ENCODE assay signal across 11 cellular contexts in genomic region chr6:189676-190075, GRCh38.
DNase-seq lines count a peak whose midpoint lies in the region; ATAC-seq and TF ChIP-seq lines count a peak whose summit lies in the region.
"Had no signal": no experiment of that assay in that cellular context is flagged by ENCODE, and none has a peak within 500 bp of the region (broad histone marks: within the 10 kb centered on the region; RNA-seq: fewer than 3 reads in every experiment).

No MANE protein-coding gene starts in this region.

- TF ChIP-seq POLR2A in thyroid gland (IDR thresholded peaks at IDR 0.05), result no peak
- TF ChIP-seq POLR2A in vagina (IDR thresholded peaks at IDR 0.05), result no peak

- H3K36me3 Mint-ChIP-seq in activated naive CD4-positive, alpha-beta T cell treated with anti-CD3 and anti-CD28 coated beads, Interleukin-2, amount 10 ng/mL, durations not matched to agents 7 days and 5 days, result no peaks in the 10 kb centered on the region
- no peaks in the 10 kb centered on the region for H3K36me3 Mint-ChIP-seq in activated naive CD4-positive, alpha-beta T cell treated with anti-CD3 and anti-CD28 coated beads, Interleukin-2, amount 50 U/mL, for 72 hours

- H3K9me3 ChIP-seq in thyroid gland, result no peaks in the 10 kb centered on the region
- H3K9me3 ChIP-seq in vagina, result no peaks in the 10 kb centered on the region

- H3K27me3 ChIP-seq in thyroid gland (no peaks in the 10 kb centered on the region), vagina (no peaks in the 10 kb centered on the region)

- ATAC-seq in HG02884 (IDR thresholded peaks at IDR 0.05; ENCODE audit: unreplicated experiment) (peak; percentile 11), HG03280 (IDR thresholded peaks at IDR 0.05; ENCODE audit: unreplicated experiment) (no peak)
- ATAC-seq in activated naive CD4-positive, alpha-beta T cell treated with anti-CD3 and anti-CD28 coated beads, Interleukin-2, amount 50 U/mL, for 72 hours, result no peak

- H3K36me3 ChIP-seq in thyroid gland (no peaks in the 10 kb centered on the region), vagina (no peaks in the 10 kb centered on the region)

- TF ChIP-seq CTCF in thyroid gland (IDR thresholded peaks at IDR 0.05), result no peak
- TF ChIP-seq CTCF in vagina (IDR thresholded peaks at IDR 0.05), result no peak

- intact Hi-C loops in thyroid gland (cut with DNase I), result loop anchor here (5.0 kb wide), 1 partner anchor 528 kb away; no protein-coding TSS in a partner anchor
- intact Hi-C loops in vagina (cut with DNase I), result no loop called here

- no peak overlapping the region for H3K4me3 Mint-ChIP-seq in activated naive CD4-positive, alpha-beta T cell treated with anti-CD3 and anti-CD28 coated beads, Interleukin-2, amount 10 ng/mL, durations not matched to agents 7 days and 5 days

- CTCF ChIA-PET in activated naive CD4-positive, alpha-beta T cell treated with anti-CD3 and anti-CD28 coated beads, Interleukin-2, amount 10 ng/mL, durations not matched to agents 7 days and 5 days (lab: Charles Lee), result interaction anchor here (0.9 to 6.3 kb wide), 17 partner anchors 9 to 1193 kb away, joined by 3 to 77 read pairs (median 5); partner anchors contain the start of genes DUSP22 and IRF4

- H3K27ac ChIP-seq in thyroid gland, result no peak overlapping the region
- H3K27ac ChIP-seq in vagina, result no peak overlapping the region

- H3K4me1 Mint-ChIP-seq in activated naive CD4-positive, alpha-beta T cell treated with anti-CD3 and anti-CD28 coated beads, Interleukin-2, amount 10 ng/mL, durations not matched to agents 7 days and 5 days, result peaks cover 51% of the 10 kb centered on the region

- H3K4me3 ChIP-seq in thyroid gland (replicated peaks in 1 of 3), result no peak overlapping the region
- H3K4me3 ChIP-seq in vagina, result no peak overlapping the region
- H3K4me3 ChIP-seq: lung had no signal

- DNase-seq in activated naive CD4-positive, alpha-beta T cell treated with anti-CD3 and anti-CD28 coated beads, Interleukin-2, amount 10 ng/mL, durations not matched to agents 7 days and 5 days, result no peak
- DNase-seq in activated naive CD4-positive, alpha-beta T cell treated with Interleukin-2 at 50 U/mL for 16 hours, result no peak
- no peak for DNase-seq in activated naive CD4-positive, alpha-beta T cell treated with anti-CD3 and anti-CD28 coated beads, Interleukin-2, amount 50 U/mL, for 72 hours (ENCODE audit: low spot score in 2 of 2)
- peak; percentile 27 to 48 for DNase-seq in thyroid gland
- no peak for DNase-seq in vagina (ENCODE audit: extremely low spot score in 2 of 2)
- no peak for DNase-seq in NCI-H748 treated with DMSO at 0.1 percent for 48 hours (lab: John Stamatoyannopoulos, UW)
- DNase-seq: NCI-H1417 treated with DMSO at 0.1 percent for 48 hours, SW 1271 had no signal

- no peaks in the 10 kb centered on the region for H3K9me3 Mint-ChIP-seq in activated naive CD4-positive, alpha-beta T cell treated with anti-CD3 and anti-CD28 coated beads, Interleukin-2, amount 10 ng/mL, durations not matched to agents 7 days and 5 days
- peaks cover 0 to 7% of the 10 kb centered on the region in 2 donors for H3K9me3 Mint-ChIP-seq in activated naive CD4-positive, alpha-beta T cell treated with anti-CD3 and anti-CD28 coated beads, Interleukin-2, amount 50 U/mL, for 72 hours

- peak overlapping the region; percentile 56 for H3K27ac Mint-ChIP-seq in activated naive CD4-positive, alpha-beta T cell treated with anti-CD3 and anti-CD28 coated beads, Interleukin-2, amount 10 ng/mL, durations not matched to agents 7 days and 5 days
- peak overlapping the region; percentile 93 to 98 for H3K27ac Mint-ChIP-seq in activated naive CD4-positive, alpha-beta T cell treated with anti-CD3 and anti-CD28 coated beads, Interleukin-2, amount 50 U/mL, for 72 hours

- WGBS in thyroid gland, 2 donors, result 21 to 37% methylated on average over 8 of the region's 8 CpGs

- no peaks in the 10 kb centered on the region for H3K27me3 Mint-ChIP-seq in activated naive CD4-positive, alpha-beta T cell treated with anti-CD3 and anti-CD28 coated beads, Interleukin-2, amount 10 ng/mL, durations not matched to agents 7 days and 5 days

- H3K4me1 ChIP-seq in thyroid gland, result peaks cover 0 to 3% of the 10 kb centered on the region in 2 donors
- no peaks in the 10 kb centered on the region for H3K4me1 ChIP-seq in vagina

Comparison
In these comparisons a context has a peak if more than half of its experiments do, and no peak if none do; other contexts are left out.
1. DNase-seq: peak in thyroid gland (2 of 2); none in activated naive CD4-positive, alpha-beta T cell treated with anti-CD3 and anti-CD28 coated beads, Interleukin-2, amount 10 ng/mL, durations not matched to agents 7 days and 5 days (single experiment), activated naive CD4-positive, alpha-beta T cell treated with Interleukin-2 at 50 U/mL for 16 hours (single experiment), activated naive CD4-positive, alpha-beta T cell treated with anti-CD3 and anti-CD28 coated beads, Interleukin-2, amount 50 U/mL, for 72 hours (0 of 2), vagina (0 of 2) and NCI-H748 treated with DMSO at 0.1 percent for 48 hours (single experiment).